ENCODE assay signal across 1 cellular context in genomic region chr4:74555231-74555630, GRCh38.
TF ChIP-seq lines count a peak whose summit lies in the region.

No MANE protein-coding gene starts in this region.

TF ChIP-seq in HCT116, 20 proteins besides CTCF, POLR2A, EP300 and RAD21 (continued from another document):
- TF ChIP-seq SIN3A (IDR thresholded peaks at IDR 0.05; ENCODE audit: low read depth) = no peak
